In the genomic region with DNA sequence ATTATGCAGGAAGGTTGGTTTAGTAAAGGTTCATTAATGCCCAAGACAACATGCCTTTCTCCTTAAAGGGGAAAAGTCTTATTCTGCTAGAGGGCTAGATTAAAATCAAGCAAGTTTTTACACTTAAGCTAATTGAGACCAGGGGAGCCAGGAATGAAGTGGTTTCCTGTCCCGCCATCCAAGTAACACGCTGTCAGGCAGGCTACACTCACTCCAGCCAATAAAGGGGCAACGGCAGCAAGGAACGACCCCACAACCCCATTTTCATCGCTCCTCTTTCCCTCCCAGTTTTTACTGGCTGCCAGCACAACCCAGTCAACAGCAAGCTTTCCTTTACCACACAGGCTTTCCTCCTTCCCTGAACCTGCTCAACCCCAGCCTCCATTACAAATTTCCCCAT, we compare ENCODE assay signal across 26 cellular contexts.
DNase-seq lines count a peak whose midpoint lies in the region; ATAC-seq, FAIRE-seq and TF ChIP-seq lines count a peak whose summit lies in the region.
"Had no signal": no experiment of that assay in that cellular context is flagged by ENCODE, and none has a peak within 500 bp of the region (broad histone marks: within the 10 kb centered on the region; RNA-seq: fewer than 3 reads in every experiment).

No MANE protein-coding gene starts in this region.

- no peak overlapping the region for H3K4me2 ChIP-seq in H1 (ENCODE audit: insufficient read depth in 1 of 2, low read depth in 2 of 2, low read length in 2 of 2)
- H3K4me2 ChIP-seq: GM23338, KMS-11, SK-N-SH had no signal

- POLR2A ChIA-PET in HEK293 (lab: Yijun Ruan, JAX) (interaction anchor here (1.1 kb wide), 1 partner anchor 9 kb away, joined by 3 read pairs; no protein-coding TSS in a partner anchor), H1 (lab: Charles Lee; ENCODE audit: partially characterized antibody) (no interaction called here)

- no peak overlapping the region for H3K9ac ChIP-seq in H1 (replicated peaks in 1 of 4; ENCODE audit: extremely low read depth in 1 of 4, low read depth in 3 of 4, low read length in 3 of 4)
- H3K9ac ChIP-seq: KMS-11, SK-N-SH had no signal

- H3K36me3 ChIP-seq in HEK293 (ENCODE audit: control insufficient read depth in 2 of 2, insufficient read depth in 1 of 2, low read length in 2 of 2) (no peaks in the 10 kb centered on the region), H1 (ENCODE audit: control insufficient read depth in 2 of 4, insufficient read depth in 4 of 4, low read length in 3 of 4) (no peaks in the 10 kb centered on the region)
- H3K36me3 ChIP-seq: pancreas, sigmoid colon, uterus had no signal

- no peak overlapping the region for H3K4ac ChIP-seq in H1 (replicated peaks; ENCODE audit: insufficient read length, low read depth, low read length)

- intact Hi-C loops in Calu3 (cut with micrococcal nuclease; ENCODE audit: unreplicated experiment) = no loop called here

- CTCF ChIA-PET in Calu3 (lab: Charles Lee) (interaction anchor here (0.7 kb wide), 1 partner anchor 57 kb away, joined by 3 read pairs; no protein-coding TSS in a partner anchor), HEK293 (lab: Yijun Ruan, JAX) (interaction anchor here (1.5 kb wide), 1 partner anchor 205 kb away, joined by 3 read pairs; no protein-coding TSS in a partner anchor), H1 (lab: Charles Lee; ENCODE audit: partially characterized antibody) (interaction anchor here (0.6 to 1.2 kb wide), 6 partner anchors 15 to 205 kb away, joined by 3 to 4 read pairs (median 4); no protein-coding TSS in a partner anchor)

- H3K23me2 ChIP-seq in H1 (ENCODE audit: low read depth, low read length) = no peaks in the 10 kb centered on the region

- no peak for TF ChIP-seq POLR2A in H1 (IDR thresholded peaks at IDR 0.05; ENCODE audit: control extremely low read depth in 1 of 2, low read depth in 2 of 2, low read length in 2 of 2)

- H3K14ac ChIP-seq in H1 (ENCODE audit: insufficient read length) = no peak overlapping the region

- no peak overlapping the region for H2AFZ ChIP-seq in H1 (ENCODE audit: low read length)
- H2AFZ ChIP-seq: GM23338 had no signal

- TF ChIP-seq RAD21 in H1 (IDR thresholded peaks at IDR 0.05 in 1 of 2, conservative IDR thresholded peaks at IDR 0.05 in 1 of 2; ENCODE audit: low read depth in 2 of 2, low read length in 2 of 2) = no peak

- H3K36me3 Mint-ChIP-seq in Calu3 (ENCODE audit: insufficient read depth, unreplicated experiment) (peaks cover 15% of the 10 kb centered on the region), mesothelial cell of epicardium (no peaks in the 10 kb centered on the region)
- H3K36me3 Mint-ChIP-seq: CD4-positive, CD25-positive, alpha-beta regulatory T cell; natural killer cell had no signal

- peaks cover 56% of the 10 kb centered on the region for H3K4me1 Mint-ChIP-seq in Calu3 (ENCODE audit: low read depth, unreplicated experiment)
- H3K4me1 Mint-ChIP-seq in mesothelial cell of epicardium = peaks cover 60% of the 10 kb centered on the region
- H3K4me1 Mint-ChIP-seq: natural killer cell had no signal

- H4K91ac ChIP-seq in H1 (replicated peaks; ENCODE audit: insufficient read length, low read length) = no peak overlapping the region

- no peak for ATAC-seq in GM18858 (IDR thresholded peaks at IDR 0.05; ENCODE audit: unreplicated experiment)
- ATAC-seq: GM23338, natural killer cell, Panc1, pancreas, T-helper 17 cell had no signal

- no peaks in the 10 kb centered on the region for H3K27me3 ChIP-seq in H1 (replicated peaks in 1 of 4; ENCODE audit: control insufficient read depth in 3 of 4, extremely low read depth in 1 of 4, insufficient read depth in 3 of 4, low read length in 3 of 4)
- H3K27me3 ChIP-seq: pancreas, sigmoid colon, testis, uterus had no signal

- peak overlapping the region; percentile 9; the same call in 1 of the 2 replicates for H2BK15ac ChIP-seq in H1 (ENCODE audit: low read length)

- H4K20me1 ChIP-seq in H1 (replicated peaks in 1 of 2; ENCODE audit: control insufficient read depth in 1 of 2, insufficient read depth in 2 of 2, low read length in 2 of 2) = peaks cover 0 to 1% of the 10 kb centered on the region in 2 experiments

- peak overlapping the region; percentile 35; the same call in 1 of the 2 replicates for H4K8ac ChIP-seq in H1 (ENCODE audit: extremely low read depth, insufficient read depth, low read length)

- no TSS peak for BruUV-seq in Calu3 (replicated peaks; lab: Mats Ljungman, UMichigan)

- TF ChIP-seq CTCF in Calu3 (IDR thresholded peaks at IDR 0.05; ENCODE audit: unreplicated experiment) = no peak
- no peak for TF ChIP-seq CTCF in HEK293 (tag by site-specific recombination; IDR thresholded peaks at IDR 0.05)
- no peak for TF ChIP-seq CTCF in H1 (IDR thresholded peaks at IDR 0.05; ENCODE audit: control extremely low read depth in 1 of 3, insufficient read depth in 1 of 3, low read depth in 1 of 3, low read length in 3 of 3)
- no peak for TF ChIP-seq CTCF in mesothelial cell of epicardium (IDR thresholded peaks at IDR 0.05; ENCODE audit: unreplicated experiment)

- H2BK120ac ChIP-seq in H1 (replicated peaks; ENCODE audit: low read depth, low read length) = no peak overlapping the region

- H3K56ac ChIP-seq in H1 (replicated peaks; ENCODE audit: insufficient read length, low read depth, low read length) = no peak overlapping the region

- WGBS in H1 (ENCODE audit: extremely low coverage in 1 of 2, insufficient coverage in 1 of 2, insufficient read length in 1 of 2, insufficient replicate concordance in 2 of 2, low coverage in 1 of 2, low lambda C conversion rate in 2 of 2, missing lambda C conversion rate in 1 of 2), 2 experiments = 76% methylated on average over 5 of the region's 5 CpGs; no CpG with 5 or more reads in 1 of the 2 experiments

- no peak for FAIRE-seq in H1 (lab: Jason Lieb, UNC)
- FAIRE-seq: bronchial epithelial cell, endometrium, pancreas had no signal

- no peak overlapping the region for H2BK12ac ChIP-seq in H1 (ENCODE audit: low read depth, low read length)

- H2AK5ac ChIP-seq in H1 (ENCODE audit: low read depth, low read length) = no peak overlapping the region

- H3K9me3 ChIP-seq in HEK293 (ENCODE audit: control insufficient read depth, insufficient read depth, low read depth, low read length) (no peaks in the 10 kb centered on the region), H1 (ENCODE audit: insufficient read depth in 2 of 2, low read depth in 1 of 2, low read length in 1 of 2) (no peaks in the 10 kb centered on the region)
- H3K9me3 ChIP-seq: pancreas, sigmoid colon, SK-N-SH, testis, uterus had no signal

- H3K4me3 Mint-ChIP-seq in Calu3 (ENCODE audit: low read depth, unreplicated experiment) (peak overlapping the region; percentile 75), mesothelial cell of epicardium (peak overlapping the region; percentile 7)
- H3K4me3 Mint-ChIP-seq: activated naive CD4-positive, alpha-beta T cell treated with anti-CD3 and anti-CD28 coated beads for 36 hours; CD4-positive, CD25-positive, alpha-beta regulatory T cell; GM23338; natural killer cell; T-helper 17 cell had no signal

- no peak overlapping the region for H3K23ac ChIP-seq in H1 (ENCODE audit: insufficient read length)

- H3K4me1 ChIP-seq in HEK293 (ENCODE audit: control insufficient read depth, insufficient read depth, low read length) (peaks cover 56% of the 10 kb centered on the region), H1 (replicated peaks in 1 of 4; ENCODE audit: control insufficient read depth in 3 of 4, insufficient read depth in 4 of 4, low read length in 3 of 4) (peaks cover 0 to 15% (median 6%) of the 10 kb centered on the region in 4 experiments; a peak in 6 of 7 replicates)
- H3K4me1 ChIP-seq: pancreas, sigmoid colon, testis, uterus had no signal

- TF ChIP-seq EP300 in H1 (IDR thresholded peaks at IDR 0.05; ENCODE audit: borderline replicate concordance in 1 of 2, low read depth in 2 of 2, low read length in 2 of 2) = no peak

- H3K27me3 Mint-ChIP-seq in Calu3 (ENCODE audit: unreplicated experiment) (no peaks in the 10 kb centered on the region), mesothelial cell of epicardium (ENCODE audit: low read depth) (no peaks in the 10 kb centered on the region)
- H3K27me3 Mint-ChIP-seq: CD4-positive, CD25-positive, alpha-beta regulatory T cell; T-helper 17 cell had no signal

- H3K4me3 ChIP-seq in HEK293 (ENCODE audit: low read depth, low read length) (no peak overlapping the region), H1 (ENCODE audit: extremely low read depth in 1 of 4, insufficient read depth in 2 of 4, low read depth in 3 of 4, low read length in 4 of 4) (no peak overlapping the region)
- H3K4me3 ChIP-seq: GM23338, pancreas, sigmoid colon, testis, uterus had no signal

- peak overlapping the region; percentile 91; the same call in 1 of the 2 replicates for H3K27ac ChIP-seq in HEK293 (ENCODE audit: extremely low read depth, low read depth, low read length)
- H3K27ac ChIP-seq in H1 (ENCODE audit: low read depth, low read length) = no peak overlapping the region
- no peak overlapping the region for H3K27ac ChIP-seq in caudate nucleus (ENCODE audit: low read depth, low read length)
- H3K27ac ChIP-seq: KMS-11, pancreas, sigmoid colon, testis, uterus had no signal

- 0 out of 2 replicates have a peak, but pooled peaks cover 2% of the 10 kb centered on the region for H3K79me1 ChIP-seq in H1 (ENCODE audit: low read depth, low read length)

- no peak overlapping the region for H2BK20ac ChIP-seq in H1 (ENCODE audit: low read length)

- no peaks in the 10 kb centered on the region for H3K9me3 Mint-ChIP-seq in Calu3 (ENCODE audit: low read depth, unreplicated experiment)
- H3K9me3 Mint-ChIP-seq in mesothelial cell of epicardium = no peaks in the 10 kb centered on the region
- H3K9me3 Mint-ChIP-seq: activated naive CD4-positive, alpha-beta T cell treated with anti-CD3 and anti-CD28 coated beads for 36 hours; GM23338; natural killer cell had no signal

- H3K27ac Mint-ChIP-seq in Calu3 (ENCODE audit: unreplicated experiment) (peak overlapping the region; percentile 25), mesothelial cell of epicardium (peak overlapping the region; percentile 51)
- H3K27ac Mint-ChIP-seq: activated naive CD4-positive, alpha-beta T cell treated with anti-CD3 and anti-CD28 coated beads for 36 hours; CD4-positive, CD25-positive, alpha-beta regulatory T cell; GM23338; natural killer cell; T-helper 17 cell had no signal

- no peak overlapping the region for H4K5ac ChIP-seq in H1 (ENCODE audit: insufficient read length, low read depth, low read length)

- DNase-seq in Calu3 = no peak
- DNase-seq in H1 (ENCODE audit: low read depth in 1 of 2, low spot score in 2 of 2) = no peak
- DNase-seq in mesothelial cell of epicardium (ENCODE audit: low spot score in 2 of 2, unreplicated experiment in 2 of 2) = no peak
- DNase-seq in caudate nucleus (lab: John Stamatoyannopoulos, UW) = no peak
- no peak for DNase-seq in NOMO-1 (lab: John Stamatoyannopoulos, UW; ENCODE audit: unreplicated experiment in 2 of 2)
- DNase-seq: activated CD4-positive, alpha-beta T cell treated with anti-CD3 and anti-CD28 coated beads for 4 hours; activated naive CD4-positive, alpha-beta T cell treated with anti-CD3 and anti-CD28 coated beads for 36 hours; activated T-cell treated with anti-CD3 and anti-CD28 coated beads, Interleukin-2, amount 50 U/mL, for 48 hours; CD4-positive, CD25-positive, alpha-beta regulatory T cell; midbrain; natural killer cell; NCI-H1436 treated with DMSO at 0.1 percent for 48 hours; pancreas; sigmoid colon; SK-N-SH; stimulated activated naive CD4-positive, alpha-beta T cell treated with Interleukin-2 at 50 U/mL for 16 hours; T-helper 17 cell; testis; uterus had no signal

- H3K18ac ChIP-seq in H1 (ENCODE audit: extremely low read depth, low read length) = no peak overlapping the region

- H2BK5ac ChIP-seq in H1 (ENCODE audit: low read depth, low read length) = no peak overlapping the region

- peaks cover 0 to 13% of the 10 kb centered on the region in 2 experiments; a peak in 2 of 4 replicates for H3K79me2 ChIP-seq in H1 (ENCODE audit: control insufficient read depth in 1 of 2, insufficient read depth in 2 of 2, low read length in 2 of 2)
